9 cellular contexts compared by ENCODE assay signal in genomic region chr2:151051584-151052220, GRCh38.
DNase-seq lines count a peak whose midpoint lies in the region; ATAC-seq, FAIRE-seq and TF ChIP-seq lines count a peak whose summit lies in the region.
"Had no signal": no experiment of that assay in that cellular context is flagged by ENCODE, and none has a peak within 500 bp of the region (broad histone marks: within the 10 kb centered on the region; RNA-seq: fewer than 3 reads in every experiment).

No MANE protein-coding gene starts in this region.

- no peak overlapping the region for H3K27ac Mint-ChIP-seq in neural progenitor cell
- H3K27ac Mint-ChIP-seq in activated T-helper 1 cell treated with anti-CD3 and anti-CD28 coated beads, Interleukin-12 subunit alpha, Interleukin-12 subunit beta, Interleukin-2, Interleukin-4 antibody, amounts not matched to agents 30 ng/mL and 10 ng/mL and 1 ng/mL, durations not matched to agents 14 hours and 24 hours and 36 hours: no peak overlapping the region
- H3K27ac Mint-ChIP-seq: T-helper 1 cell treated with Interleukin-12 subunit alpha and Interleukin-12 subunit beta and Interleukin-4 antibody, amounts not matched to agents 30 μg/mL and 1 μg/mL, for 36 hours had no signal

- ATAC-seq in HG02571 (IDR thresholded peaks at IDR 0.05; ENCODE audit: unreplicated experiment): peak; percentile 81

- no peak for TF ChIP-seq POLR2A in GM12892 (IDR thresholded peaks at IDR 0.05; ENCODE audit: low read depth, low read length)
- no peak for TF ChIP-seq POLR2A in esophagus muscularis mucosa (IDR thresholded peaks at IDR 0.05; ENCODE audit: low read depth)

- TF ChIP-seq CTCF in esophagus muscularis mucosa (IDR thresholded peaks at IDR 0.05) (peak; percentile 70 to 88 (median 80)), neural progenitor cell (IDR thresholded peaks at IDR 0.05) (peak; percentile 92)

- peaks cover 6% of the 10 kb centered on the region for H3K27me3 Mint-ChIP-seq in neural progenitor cell (ENCODE audit: insufficient read depth, low read depth)
- peaks cover 1% of the 10 kb centered on the region for H3K27me3 Mint-ChIP-seq in activated T-helper 1 cell treated with anti-CD3 and anti-CD28 coated beads, Interleukin-12 subunit alpha, Interleukin-12 subunit beta, Interleukin-2, Interleukin-4 antibody, amounts not matched to agents 30 ng/mL and 10 ng/mL and 1 ng/mL, durations not matched to agents 14 hours and 24 hours and 36 hours (ENCODE audit: insufficient read depth)

- H3K4me2 ChIP-seq in neural progenitor cell: no peak overlapping the region

- H4K20me1 ChIP-seq in neural progenitor cell (ENCODE audit: low read depth): no peaks in the 10 kb centered on the region

- H3K36me3 ChIP-seq in esophagus muscularis mucosa: no peaks in the 10 kb centered on the region
- no peaks in the 10 kb centered on the region for H3K36me3 ChIP-seq in neural progenitor cell

- intact Hi-C loops in esophagus muscularis mucosa (cut with DNase I): loop anchor here (5.0 to 10.0 kb wide), 2 partner anchors 427 to 1454 kb away; no protein-coding TSS in a partner anchor
- intact Hi-C loops in activated T-helper 1 cell treated with anti-CD3 and anti-CD28 coated beads, Interleukin-12 subunit alpha, Interleukin-12 subunit beta, Interleukin-2, Interleukin-4 antibody, amounts not matched to agents 30 ng/mL and 10 ng/mL and 1 ng/mL, durations not matched to agents 14 hours and 24 hours and 36 hours (cut with micrococcal nuclease): loop anchor here (1.0 to 10.0 kb wide), 2 partner anchors 183 to 1454 kb away; no protein-coding TSS in a partner anchor

- DNase-seq in Ammon's horn (ENCODE audit: low spot score) (peak; percentile 56), GM12892 (ENCODE audit: insufficient read length) (peak; percentile 2), M059J (ENCODE audit: low read depth) (peak; percentile 57), SW480 (ENCODE audit: low spot score) (peak; percentile 30), esophagus muscularis mucosa (ENCODE audit: extremely low spot score) (no peak), neural progenitor cell (ENCODE audit: low spot score) (peak; percentile 36)
- no peak for DNase-seq in activated T-helper 1 cell treated with anti-CD3 and anti-CD28 coated beads, Interleukin-12 subunit alpha, Interleukin-12 subunit beta, Interleukin-2, Interleukin-4 antibody, amounts not matched to agents 30 ng/mL and 10 ng/mL and 1 ng/mL, durations not matched to agents 14 hours and 24 hours and 36 hours (ENCODE audit: low spot score)

- no peak for TF ChIP-seq EP300 in esophagus muscularis mucosa (IDR thresholded peaks at IDR 0.05)

- H3K4me1 Mint-ChIP-seq in neural progenitor cell: peaks cover 4% of the 10 kb centered on the region
- no peaks in the 10 kb centered on the region for H3K4me1 Mint-ChIP-seq in activated T-helper 1 cell treated with anti-CD3 and anti-CD28 coated beads, Interleukin-12 subunit alpha, Interleukin-12 subunit beta, Interleukin-2, Interleukin-4 antibody, amounts not matched to agents 30 ng/mL and 10 ng/mL and 1 ng/mL, durations not matched to agents 14 hours and 24 hours and 36 hours (ENCODE audit: low read depth)

- H3K4me1 ChIP-seq in esophagus muscularis mucosa (peaks cover 0 to 14% (median 0%) of the 10 kb centered on the region in 4 donors), neural progenitor cell (no peaks in the 10 kb centered on the region)

- H3K27me3 ChIP-seq in esophagus muscularis mucosa (no peaks in the 10 kb centered on the region), neural progenitor cell (no peaks in the 10 kb centered on the region)

- peak; percentile 78 for FAIRE-seq in GM12892 (lab: Jason Lieb, UNC)

- no peak overlapping the region for H3K9ac ChIP-seq in neural progenitor cell

- WGBS in esophagus muscularis mucosa: 8% methylated on average over 2 of the region's 2 CpGs

- no peaks in the 10 kb centered on the region for H3F3A ChIP-seq in neural progenitor cell (ENCODE audit: low read depth)

- H3K9me3 Mint-ChIP-seq in neural progenitor cell: no peaks in the 10 kb centered on the region
- no peaks in the 10 kb centered on the region for H3K9me3 Mint-ChIP-seq in activated T-helper 1 cell treated with anti-CD3 and anti-CD28 coated beads, Interleukin-12 subunit alpha, Interleukin-12 subunit beta, Interleukin-2, Interleukin-4 antibody, amounts not matched to agents 30 ng/mL and 10 ng/mL and 1 ng/mL, durations not matched to agents 14 hours and 24 hours and 36 hours
- H3K9me3 Mint-ChIP-seq: T-helper 1 cell treated with Interleukin-12 subunit alpha and Interleukin-12 subunit beta and Interleukin-4 antibody, amounts not matched to agents 30 μg/mL and 1 μg/mL, for 36 hours had no signal

- no peak overlapping the region for H2AFZ ChIP-seq in neural progenitor cell (replicated peaks)

- no peak overlapping the region for H3K4me3 ChIP-seq in esophagus muscularis mucosa
- no peak overlapping the region for H3K4me3 ChIP-seq in neural progenitor cell

- H3K9me3 ChIP-seq in esophagus muscularis mucosa (no peaks in the 10 kb centered on the region), neural progenitor cell (ENCODE audit: low read depth) (no peaks in the 10 kb centered on the region)

- no peaks in the 10 kb centered on the region for H3K36me3 Mint-ChIP-seq in neural progenitor cell
- H3K36me3 Mint-ChIP-seq in activated T-helper 1 cell treated with anti-CD3 and anti-CD28 coated beads, Interleukin-12 subunit alpha, Interleukin-12 subunit beta, Interleukin-2, Interleukin-4 antibody, amounts not matched to agents 30 ng/mL and 10 ng/mL and 1 ng/mL, durations not matched to agents 14 hours and 24 hours and 36 hours (ENCODE audit: low read depth): no peaks in the 10 kb centered on the region

- H3K27ac ChIP-seq in esophagus muscularis mucosa (replicated peaks in 1 of 4): no peak overlapping the region
- H3K27ac ChIP-seq in neural progenitor cell: no peak overlapping the region

- no peaks in the 10 kb centered on the region for H3K79me2 ChIP-seq in neural progenitor cell (ENCODE audit: low read depth)

- no peak overlapping the region for H3K4me3 Mint-ChIP-seq in neural progenitor cell
- no peak overlapping the region for H3K4me3 Mint-ChIP-seq in activated T-helper 1 cell treated with anti-CD3 and anti-CD28 coated beads, Interleukin-12 subunit alpha, Interleukin-12 subunit beta, Interleukin-2, Interleukin-4 antibody, amounts not matched to agents 30 ng/mL and 10 ng/mL and 1 ng/mL, durations not matched to agents 14 hours and 24 hours and 36 hours
- H3K4me3 Mint-ChIP-seq: T-helper 1 cell treated with Interleukin-12 subunit alpha and Interleukin-12 subunit beta and Interleukin-4 antibody, amounts not matched to agents 30 μg/mL and 1 μg/mL, for 36 hours had no signal

Comparison
In these comparisons a context has a peak if more than half of its experiments do, and no peak if none do; other contexts are left out.
1. DNase-seq: peak in Ammon's horn (single experiment), GM12892 (single experiment), M059J (single experiment), SW480 (single experiment) and neural progenitor cell (single experiment); none in esophagus muscularis mucosa (single experiment) and activated T-helper 1 cell treated with anti-CD3 and anti-CD28 coated beads, Interleukin-12 subunit alpha, Interleukin-12 subunit beta, Interleukin-2, Interleukin-4 antibody, amounts not matched to agents 30 ng/mL and 10 ng/mL and 1 ng/mL, durations not matched to agents 14 hours and 24 hours and 36 hours (single experiment).